In genomic region chr7:139018910-139019309, GRCh38 we compare ENCODE assay signal across 2 cellular contexts.
TF ChIP-seq lines count a peak whose summit lies in the region.

No MANE protein-coding gene starts in this region.

TF ChIP-seq in K562, 482 proteins besides CTCF, POLR2A, EP300 and RAD21:
- no peak for TF ChIP-seq ZNF239 (CRISPR knock-in tag; IDR thresholded peaks at IDR 0.05)
- no peak for TF ChIP-seq POU5F1 (IDR thresholded peaks at IDR 0.05; ENCODE audit: borderline replicate concordance, low read depth, low read length, partially characterized antibody)
- no peak for TF ChIP-seq RFX7 (CRISPR knock-in tag; IDR thresholded peaks at IDR 0.05)
- TF ChIP-seq CREBBP (IDR thresholded peaks at IDR 0.05; ENCODE audit: low read depth, low read length): no peak
- no peak for TF ChIP-seq E2F4 (CRISPR knock-in tag; IDR thresholded peaks at IDR 0.05; ENCODE audit: low read depth)
- TF ChIP-seq TAF9B (IDR thresholded peaks at IDR 0.05; ENCODE audit: partially characterized antibody): no peak
- TF ChIP-seq ZNF57 (CRISPR knock-in tag; IDR thresholded peaks at IDR 0.05): no peak
- no peak for TF ChIP-seq SRF (CRISPR knock-in tag; IDR thresholded peaks at IDR 0.05)
- no peak for TF ChIP-seq TCF7L2 (IDR thresholded peaks at IDR 0.05; ENCODE audit: low read depth, low read length)
- TF ChIP-seq SIRT6 (IDR thresholded peaks at IDR 0.05; ENCODE audit: low read depth, low read length): no peak
- TF ChIP-seq POLR3A (IDR thresholded peaks at IDR 0.05; ENCODE audit: borderline replicate concordance, extremely low read depth, insufficient read depth, insufficient read length): no peak
- no peak for TF ChIP-seq HMBOX1 (IDR thresholded peaks at IDR 0.05)
- TF ChIP-seq SRSF9 (IDR thresholded peaks at IDR 0.05; ENCODE audit: borderline replicate concordance, low read depth, low read length): no peak
- TF ChIP-seq ZNF224 (CRISPR knock-in tag; IDR thresholded peaks at IDR 0.05): no peak
- no peak for TF ChIP-seq SMARCC2 (IDR thresholded peaks at IDR 0.05; ENCODE audit: low read depth)
- no peak for TF ChIP-seq DEAF1 (CRISPR knock-in tag; IDR thresholded peaks at IDR 0.05)
- TF ChIP-seq ZSCAN29 (IDR thresholded peaks at IDR 0.05): no peak
- TF ChIP-seq OTX1 (CRISPR knock-in tag; IDR thresholded peaks at IDR 0.05): no peak

TF ChIP-seq in GM23338, 12 proteins besides CTCF, POLR2A, EP300 and RAD21:
- TF ChIP-seq POLR2AphosphoS5 (IDR thresholded peaks at IDR 0.05; ENCODE audit: low read depth): no peak
- TF ChIP-seq ZNF331 (CRISPR knock-in tag; IDR thresholded peaks at IDR 0.05; ENCODE audit: low read depth): no peak
- no peak for TF ChIP-seq CREB1 (CRISPR knock-in tag; IDR thresholded peaks at IDR 0.05; ENCODE audit: low read depth)
- no peak for TF ChIP-seq EZH2phosphoT487 (IDR thresholded peaks at IDR 0.05; ENCODE audit: unreplicated experiment)
- TF ChIP-seq ETS1 (IDR thresholded peaks at IDR 0.05): no peak
- TF ChIP-seq ZNF114 (CRISPR knock-in tag; IDR thresholded peaks at IDR 0.05): no peak
- no peak for TF ChIP-seq JUNB (IDR thresholded peaks at IDR 0.05; ENCODE audit: unreplicated experiment)
- no peak for TF ChIP-seq EZH2 (IDR thresholded peaks at IDR 0.05; ENCODE audit: low read depth, unreplicated experiment)
- no peak for TF ChIP-seq REST (IDR thresholded peaks at IDR 0.05; ENCODE audit: unreplicated experiment)
- no peak for TF ChIP-seq NANOG (IDR thresholded peaks at IDR 0.05; ENCODE audit: borderline replicate concordance)
- TF ChIP-seq ZNF462 (CRISPR knock-in tag; IDR thresholded peaks at IDR 0.05): no peak
- TF ChIP-seq STAT1 (IDR thresholded peaks at IDR 0.05; ENCODE audit: unreplicated experiment): no peak
